ENCODE assay signal across 22 cellular contexts in genomic region chr6:15489563-15489962, GRCh38.
A peak's percentile ranks its signal among the peaks of the same experiment; 100 is the strongest.
DNase-seq lines count a peak whose midpoint lies in the region; ATAC-seq and TF ChIP-seq lines count a peak whose summit lies in the region.
"Had no signal": no experiment of that assay in that cellular context is flagged by ENCODE, and none has a peak within 500 bp of the region (broad histone marks: within the 10 kb centered on the region; RNA-seq: fewer than 3 reads in every experiment).

No MANE protein-coding gene starts in this region.

- no peak for TF ChIP-seq CTCF in CD4-positive, alpha-beta T cell (IDR thresholded peaks at IDR 0.05)

- H2AFZ ChIP-seq in mesenchymal stem cell (ENCODE audit: low read depth, low read length), result no peak overlapping the region
- H2AFZ ChIP-seq: GM23248 had no signal

- intact Hi-C loops in CD4-positive, alpha-beta T cell (cut with DNase I, micrococcal nuclease), result no loop called here

- no peak overlapping the region for H3K4me3 Mint-ChIP-seq in CD4-positive, alpha-beta T cell
- no peak overlapping the region for H3K4me3 Mint-ChIP-seq in activated T-helper 17 cell treated with anti-CD3 and anti-CD28 coated beads, Interleukin-2, amount 50 U/mL, for 72 hours

- H3K79me1 ChIP-seq in mesenchymal stem cell (replicated peaks; ENCODE audit: low read length, poor library complexity, severe bottlenecking), result peaks cover 25% of the 10 kb centered on the region

- WGBS in mesenchymal stem cell, result 77% methylated on average over 6 of the region's 6 CpGs

- no peak for DNase-seq in CD4-positive, alpha-beta T cell
- DNase-seq in mesenchymal stem cell (no peak), NCI-H524 (lab: John Stamatoyannopoulos, UW) (no peak), GOT3 (lab: John Stamatoyannopoulos, UW) (no peak)
- DNase-seq in effector CD4-positive, alpha-beta T cell, result no peak
- DNase-seq: activated CD4-positive, alpha-beta T cell treated with anti-CD3 and anti-CD28 coated beads, Interleukin-2, amount 50 U/mL, for 48 hours; aorta; cerebellar nuclear complex; GM23248; head of caudate nucleus; left ventricle myocardium superior; NCI-H1436 treated with DMSO at 0.1 percent for 48 hours; NCI-H2171 treated with DMSO at 0.1 percent for 48 hours; occipital lobe; right cardiac atrium; stimulated activated naive CD8-positive, alpha-beta T cell treated with anti-CD3 and anti-CD28 coated beads, Interleukin-15, Interleukin-2, amounts not matched to agents 100 U/mL and 50 U/mL, for 24 hours; upper lobe of right lung had no signal

- no peak overlapping the region for H2BK15ac ChIP-seq in mesenchymal stem cell (ENCODE audit: low read depth, poor library complexity, severe bottlenecking)

- no peak overlapping the region for H3K18ac ChIP-seq in mesenchymal stem cell (ENCODE audit: low read depth in 1 of 2, low read length in 2 of 2)

- H3K4me1 ChIP-seq in BLaER1, result peaks cover 53% of the 10 kb centered on the region
- H3K4me1 ChIP-seq in mesenchymal stem cell (ENCODE audit: control insufficient read depth, insufficient read depth, low read depth, low read length), result peaks cover 2% of the 10 kb centered on the region

- H3K27me3 ChIP-seq in BLaER1 (no peaks in the 10 kb centered on the region), mesenchymal stem cell (ENCODE audit: control insufficient read depth in 1 of 2, insufficient read depth in 1 of 2, low read length in 2 of 2) (no peaks in the 10 kb centered on the region)
- no peaks in the 10 kb centered on the region for H3K27me3 ChIP-seq in CD4-positive, alpha-beta T cell (ENCODE audit: control insufficient read depth, insufficient read depth, low read length)
- H3K27me3 ChIP-seq: upper lobe of right lung had no signal

- H3K4me2 ChIP-seq in BLaER1, result peak overlapping the region; percentile 79; the same call in 1 of the 2 replicates
- no peak overlapping the region for H3K4me2 ChIP-seq in mesenchymal stem cell (ENCODE audit: low read length, poor library complexity, severe bottlenecking)

- no peak overlapping the region for H2BK120ac ChIP-seq in mesenchymal stem cell (ENCODE audit: low read depth, low read length)

- peaks cover 54% of the 10 kb centered on the region for H3K4me1 Mint-ChIP-seq in CD4-positive, alpha-beta T cell (ENCODE audit: low read depth)
- H3K4me1 Mint-ChIP-seq in activated T-helper 17 cell treated with anti-CD3 and anti-CD28 coated beads, Interleukin-2, amount 50 U/mL, for 72 hours, result peaks cover 32% of the 10 kb centered on the region

- H3K36me3 ChIP-seq in BLaER1 (peaks cover 80% of the 10 kb centered on the region), mesenchymal stem cell (ENCODE audit: control insufficient read depth in 1 of 2, insufficient read depth in 2 of 2, low read depth in 1 of 2, low read length in 2 of 2) (peaks cover 30 to 35% of the 10 kb centered on the region in 2 experiments)

- H3K14ac ChIP-seq in mesenchymal stem cell (ENCODE audit: low read length in 2 of 2), result peak overlapping the region in 1 of 2 experiments; percentile 56

- no peak overlapping the region for H3K23ac ChIP-seq in mesenchymal stem cell (ENCODE audit: low read length in 2 of 2)

- no peak overlapping the region for H3K27ac ChIP-seq in BLaER1
- peak overlapping the region; percentile 22 for H3K27ac ChIP-seq in CD4-positive, alpha-beta T cell (ENCODE audit: low read depth, low read length)
- H3K27ac ChIP-seq in mesenchymal stem cell (ENCODE audit: low read length, poor library complexity, severe bottlenecking), result no peak overlapping the region
- H3K27ac ChIP-seq: GM23248, upper lobe of right lung had no signal

- no peak overlapping the region for H4K8ac ChIP-seq in mesenchymal stem cell (ENCODE audit: low read length)

- H3K36me3 Mint-ChIP-seq in CD4-positive, alpha-beta T cell (ENCODE audit: low read depth), result peaks cover 45% of the 10 kb centered on the region
- peaks cover 91% of the 10 kb centered on the region for H3K36me3 Mint-ChIP-seq in activated T-helper 17 cell treated with anti-CD3 and anti-CD28 coated beads, Interleukin-2, amount 50 U/mL, for 72 hours (ENCODE audit: low read depth)

- no peaks in the 10 kb centered on the region for H3K9me3 Mint-ChIP-seq in CD4-positive, alpha-beta T cell
- no peaks in the 10 kb centered on the region for H3K9me3 Mint-ChIP-seq in activated T-helper 17 cell treated with anti-CD3 and anti-CD28 coated beads, Interleukin-2, amount 50 U/mL, for 72 hours

- H3K9me3 ChIP-seq in BLaER1 (no peaks in the 10 kb centered on the region), mesenchymal stem cell (ENCODE audit: control insufficient read depth, low read length) (no peaks in the 10 kb centered on the region)
- no peaks in the 10 kb centered on the region for H3K9me3 ChIP-seq in CD4-positive, alpha-beta T cell (ENCODE audit: control insufficient read depth, low read length)
- H3K9me3 ChIP-seq: mucosa of descending colon, upper lobe of right lung had no signal

- peak overlapping the region; percentile 28 for H3K27ac Mint-ChIP-seq in CD4-positive, alpha-beta T cell
- peak overlapping the region; percentile 60 for H3K27ac Mint-ChIP-seq in activated T-helper 17 cell treated with anti-CD3 and anti-CD28 coated beads, Interleukin-2, amount 50 U/mL, for 72 hours

- H3K4me3 ChIP-seq in BLaER1, result no peak overlapping the region
- no peak overlapping the region for H3K4me3 ChIP-seq in mesenchymal stem cell (ENCODE audit: insufficient read depth in 1 of 2, low read depth in 1 of 2, low read length in 2 of 2)
- H3K4me3 ChIP-seq: GM23248, mucosa of descending colon, upper lobe of right lung had no signal

- H3K27me3 Mint-ChIP-seq in CD4-positive, alpha-beta T cell, result no peaks in the 10 kb centered on the region
- no peaks in the 10 kb centered on the region for H3K27me3 Mint-ChIP-seq in activated T-helper 17 cell treated with anti-CD3 and anti-CD28 coated beads, Interleukin-2, amount 50 U/mL, for 72 hours

- peaks cover 95% of the 10 kb centered on the region for H4K20me1 ChIP-seq in BLaER1

- H3K9ac ChIP-seq in BLaER1 (no peak overlapping the region), mesenchymal stem cell (ENCODE audit: low read length) (no peak overlapping the region)
- H3K9ac ChIP-seq: GM23248 had no signal

- CTCF ChIA-PET in CD4-positive, alpha-beta T cell (lab: Charles Lee), result no interaction called here

- peak overlapping the region; percentile 18 for H4K91ac ChIP-seq in mesenchymal stem cell (ENCODE audit: low read length)

- no peak overlapping the region for H2AK5ac ChIP-seq in mesenchymal stem cell (ENCODE audit: low read length, severe bottlenecking)

- POLR2A ChIA-PET in CD4-positive, alpha-beta T cell (lab: Charles Lee), result no interaction called here

- no peak overlapping the region for H2BK5ac ChIP-seq in mesenchymal stem cell (ENCODE audit: low read depth, low read length, poor library complexity, severe bottlenecking)

- no peak for ATAC-seq in CD4-positive, alpha-beta T cell (ENCODE audit: poor library complexity)
- no peak for ATAC-seq in activated T-helper 17 cell treated with anti-CD3 and anti-CD28 coated beads, Interleukin-2, amount 50 U/mL, for 72 hours (replicated peaks)
- no peak for ATAC-seq in GM21390 (IDR thresholded peaks at IDR 0.05; ENCODE audit: unreplicated experiment)
- ATAC-seq: left ventricle myocardium superior; mucosa of descending colon; right cardiac atrium; Right ventricle myocardium inferior; stimulated activated naive CD8-positive, alpha-beta T cell treated with anti-CD3 and anti-CD28 coated beads, Interleukin-15, Interleukin-2, amounts not matched to agents 100 U/mL and 50 U/mL, for 24 hours; upper lobe of right lung had no signal

- H3K4ac ChIP-seq in mesenchymal stem cell (ENCODE audit: low read depth in 1 of 2, low read length in 2 of 2), result no peak overlapping the region

- no peak overlapping the region for H2BK12ac ChIP-seq in mesenchymal stem cell (ENCODE audit: low read length in 2 of 2)
